11 cellular contexts compared by ENCODE assay signal in genomic region chr10:71234970-71235681, GRCh38. TPM values are rescaled to one million over a fixed set of nuclear protein-coding genes. Genes with fewer than 3 reads are reported as not detected.
A peak's percentile ranks its signal among the peaks of the same experiment; 100 is the strongest.
DNase-seq lines count a peak whose midpoint lies in the region; ATAC-seq and TF ChIP-seq lines count a peak whose summit lies in the region.
"Had no signal": no experiment of that assay in that cellular context is flagged by ENCODE, and none has a peak within 500 bp of the region (broad histone marks: within the 10 kb centered on the region; RNA-seq: fewer than 3 reads in every experiment).

No MANE protein-coding gene starts in this region.

- H3K27ac Mint-ChIP-seq in osteocyte (ENCODE audit: unreplicated experiment), result peak overlapping the region; percentile 63
- H3K27ac Mint-ChIP-seq: CD8-positive, alpha-beta T cell had no signal

- H3K9me2 ChIP-seq in SK-N-SH (no peaks in the 10 kb centered on the region), MM.1S (replicated peaks; ENCODE audit: insufficient read depth, low read length) (no peaks in the 10 kb centered on the region)

- no peaks in the 10 kb centered on the region for H3K27me3 Mint-ChIP-seq in osteocyte (ENCODE audit: unreplicated experiment)

- 10% methylated on average over 6 of the region's 16 CpGs for WGBS in SK-N-SH (ENCODE audit: low lambda C conversion rate)

- H4K20me1 ChIP-seq in BLaER1, result peaks cover 11% of the 10 kb centered on the region
- H4K20me1 ChIP-seq in SK-N-SH (ENCODE audit: insufficient read depth), result peaks cover 17% of the 10 kb centered on the region; the same call in 1 of the 2 replicates
- no peaks in the 10 kb centered on the region for H4K20me1 ChIP-seq in MM.1S (ENCODE audit: insufficient read depth, low read length)

- CTCF ChIA-PET in SK-N-SH (lab: Yijun Ruan, JAX), result interaction anchor here (0.8 to 12.0 kb wide), 9 partner anchors 12 to 332 kb away, joined by 3 to 72 read pairs (median 4); no protein-coding TSS in a partner anchor

- H3K9me3 Mint-ChIP-seq in osteocyte (ENCODE audit: unreplicated experiment), result no peaks in the 10 kb centered on the region
- H3K9me3 Mint-ChIP-seq: CD8-positive, alpha-beta T cell had no signal

- H3K9me3 ChIP-seq in BLaER1 (no peaks in the 10 kb centered on the region), SK-N-SH (no peaks in the 10 kb centered on the region), MM.1S (replicated peaks; ENCODE audit: insufficient read depth, low read length) (no peaks in the 10 kb centered on the region)

- peak overlapping the region; percentile 58 for H3K4me2 ChIP-seq in BLaER1
- peak overlapping the region; percentile 85 for H3K4me2 ChIP-seq in SK-N-SH
- H3K4me2 ChIP-seq in MM.1S (ENCODE audit: low read depth, low read length), result no peak overlapping the region

- peak; percentile 62 for ATAC-seq in Right ventricle myocardium superior (ENCODE audit: poor library complexity)
- ATAC-seq: CD8-positive, alpha-beta T cell had no signal

- H3F3A ChIP-seq in SK-N-SH (replicated peaks; ENCODE audit: insufficient read depth) (peaks cover 28% of the 10 kb centered on the region), MM.1S (ENCODE audit: insufficient read depth, low read length) (no peaks in the 10 kb centered on the region)

- H3K4me1 ChIP-seq in BLaER1, result peaks cover 74% of the 10 kb centered on the region
- peaks cover 82 to 97% of the 10 kb centered on the region in 2 experiments for H3K4me1 ChIP-seq in SK-N-SH (ENCODE audit: control insufficient read depth in 1 of 2, insufficient read depth in 2 of 2, low read depth in 1 of 2, low read length in 1 of 2)
- no peaks in the 10 kb centered on the region for H3K4me1 ChIP-seq in MM.1S (ENCODE audit: low read length)

- peak; percentile 84 to 98 for TF ChIP-seq EP300 in SK-N-SH (IDR thresholded peaks at IDR 0.05; ENCODE audit: borderline replicate concordance in 1 of 2, low read depth in 1 of 2, low read length in 1 of 2)

- H3K36me3 ChIP-seq in BLaER1 (no peaks in the 10 kb centered on the region), SK-N-SH (replicated peaks in 1 of 2; ENCODE audit: control insufficient read depth in 1 of 2, insufficient read depth in 2 of 2, low read length in 1 of 2) (no peaks in the 10 kb centered on the region), MM.1S (replicated peaks; ENCODE audit: insufficient read depth, low read length) (no peaks in the 10 kb centered on the region)

- intact Hi-C loops in Right ventricle myocardium superior (cut with DNase I), result no loop called here

- H3K4me3 Mint-ChIP-seq in osteocyte (ENCODE audit: unreplicated experiment), result peak overlapping the region; percentile 33
- H3K4me3 Mint-ChIP-seq: CD8-positive, alpha-beta T cell had no signal

- H3K79me2 ChIP-seq in SK-N-SH (ENCODE audit: insufficient read depth) (peaks cover 88% of the 10 kb centered on the region), MM.1S (ENCODE audit: low read length) (no peaks in the 10 kb centered on the region)

- H3K27ac ChIP-seq in BLaER1 (0 out of 2 replicates have a peak overlapping the region, but pooled peaks have one; percentile 18), SK-N-SH (ENCODE audit: low read depth in 2 of 2, low read length in 1 of 2) (peak overlapping the region; percentile 94 to 100), MM.1S (ENCODE audit: low read length) (no peak overlapping the region)

- H3K4me1 Mint-ChIP-seq in osteocyte (ENCODE audit: unreplicated experiment), result peaks cover 27% of the 10 kb centered on the region

- TF ChIP-seq CTCF in SK-N-SH (IDR thresholded peaks at IDR 0.05) (no peak), osteocyte (IDR thresholded peaks at IDR 0.05) (no peak), MM.1S (IDR thresholded peaks at IDR 0.05; ENCODE audit: low read length) (no peak)

- H2AFZ ChIP-seq in SK-N-SH (ENCODE audit: low read depth) (no peak overlapping the region), MM.1S (ENCODE audit: low read length) (no peak overlapping the region)

- H3K36me3 Mint-ChIP-seq in osteocyte (ENCODE audit: unreplicated experiment), result no peaks in the 10 kb centered on the region
- H3K36me3 Mint-ChIP-seq: CD8-positive, alpha-beta T cell had no signal

- TF ChIP-seq RAD21 in SK-N-SH (IDR thresholded peaks at IDR 0.05; ENCODE audit: low read length), result peak; percentile 38; the same call in 1 of the 2 replicates

- DNase-seq in SK-N-SH (peak; percentile 83), Right ventricle myocardium superior (peak; percentile 81), osteocyte (ENCODE audit: extremely low spot score, unreplicated experiment) (no peak), NCI-H2196 treated with DMSO at 0.1 percent for 48 hours (lab: John Stamatoyannopoulos, UW; ENCODE audit: unreplicated experiment) (no peak), RKO (ENCODE audit: low spot score) (no peak), NCI-H2107 (lab: John Stamatoyannopoulos, UW) (no peak), MM.1S (no peak)
- DNase-seq: activated CD8-positive, alpha-beta memory T cell treated with anti-CD3 and anti-CD28 coated beads, Interleukin-2, amount 50 U/mL, for 48 hours; CD8-positive, alpha-beta T cell; SHP77 had no signal

- H3K9ac ChIP-seq in BLaER1, result no peak overlapping the region
- peak overlapping the region; percentile 70; the same call in 1 of the 2 replicates for H3K9ac ChIP-seq in SK-N-SH
- H3K9ac ChIP-seq in MM.1S (ENCODE audit: low read length), result no peak overlapping the region

- no peak overlapping the region for H3K4me3 ChIP-seq in BLaER1
- peak overlapping the region; percentile 6 to 46; a peak in 3 of 4 replicates for H3K4me3 ChIP-seq in SK-N-SH (ENCODE audit: low read depth in 2 of 2, low read length in 1 of 2)
- no peak overlapping the region for H3K4me3 ChIP-seq in MM.1S (ENCODE audit: low read length)

- H3K27me3 ChIP-seq in BLaER1 (no peaks in the 10 kb centered on the region; the same call in 1 of the 2 replicates), SK-N-SH (ENCODE audit: insufficient read depth) (no peaks in the 10 kb centered on the region), MM.1S (replicated peaks; ENCODE audit: insufficient read depth, low read length) (peaks cover 59% of the 10 kb centered on the region)

- POLR2A ChIA-PET in SK-N-SH (lab: Yijun Ruan, JAX), result interaction anchor here (0.9 to 7.3 kb wide), 10 partner anchors 10 to 646 kb away, joined by 3 to 65 read pairs (median 7); partner anchors contain the start of gene UNC5B

TF ChIP-seq in SK-N-SH, 30 proteins besides CTCF, POLR2A, EP300 and RAD21 (continues in another document):
- TF ChIP-seq FOXJ3 (CRISPR knock-in tag; IDR thresholded peaks at IDR 0.05) (peak; percentile 71; the same call in 1 of the 2 replicates), ELF1 (IDR thresholded peaks at IDR 0.05) (no peak), IRF3 (IDR thresholded peaks at IDR 0.05; ENCODE audit: low read depth, low read length) (no peak), NRF1 (IDR thresholded peaks at IDR 0.05; ENCODE audit: low read depth, low read length) (no peak), RCOR1 (IDR thresholded peaks at IDR 0.05; ENCODE audit: low read length) (peak; percentile 90), SMC3 (IDR thresholded peaks at IDR 0.05; ENCODE audit: low read depth, low read length) (peak; percentile 24; the same call in 1 of the 2 replicates), SIN3A (IDR thresholded peaks at IDR 0.05; ENCODE audit: borderline replicate concordance, low read depth, low read length) (no peak), TEAD4 (IDR thresholded peaks at IDR 0.05; ENCODE audit: borderline replicate concordance, insufficient read depth) (0 out of 2 replicates have a peak, but pooled peaks have one; percentile 21), CHD2 (IDR thresholded peaks at IDR 0.05; ENCODE audit: low read length, partially characterized antibody) (peak; percentile 75), EZH2phosphoT487 (IDR thresholded peaks at IDR 0.05; ENCODE audit: borderline replicate concordance, low read depth) (no peak), REST (IDR thresholded peaks at IDR 0.05; ENCODE audit: low read depth, low read length) (0 out of 2 replicates have a peak, but pooled peaks have one; percentile 23), POLR2AphosphoS5 (IDR thresholded peaks at IDR 0.05; ENCODE audit: low read depth, low read length) (no peak; the same call in 1 of the 2 replicates), RFX5 (IDR thresholded peaks at IDR 0.05; ENCODE audit: low read length) (no peak; the same call in 1 of the 2 replicates)

RNA-seq across cellular contexts. Expression of gene UNC5B, which starts 22.8 kb away (rescaled TPM):
- polyA plus RNA-seq in SK-N-SH (2012; rRNA removed), result 12.2 and 13.8 TPM in 2 replicates
- polyA plus RNA-seq in SK-N-SH (2012; cell fraction: cytosol; rRNA removed), result 7.9 and 13.9 TPM in 2 replicates
- polyA plus RNA-seq in SK-N-SH (2012; cell fraction: nucleus; rRNA removed), result 19.4 and 24.8 TPM in 2 replicates
- total RNA-seq in Right ventricle myocardium superior, result 12.2 TPM
- total RNA-seq in osteocyte, result 13.0 and 13.1 TPM in 2 replicates

Comparison
In these comparisons a context has a peak if more than half of its experiments do, and no peak if none do; other contexts are left out.
1. H3K4me3 ChIP-seq: peak in SK-N-SH (2 of 2); none in BLaER1 (single experiment) and MM.1S (single experiment).
2. DNase-seq: peak in SK-N-SH (single experiment) and Right ventricle myocardium superior (single experiment); none in osteocyte (single experiment), NCI-H2196 treated with DMSO at 0.1 percent for 48 hours (single experiment), RKO (single experiment), NCI-H2107 (single experiment) and MM.1S (single experiment).